Comparison of ENCODE assay signal across 15 cellular contexts in genomic region chr12:105100998-105101397, GRCh38. TPM values are rescaled to one million over a fixed set of nuclear protein-coding genes. Genes with fewer than 3 reads are reported as not detected.
DNase-seq lines count a peak whose midpoint lies in the region; ATAC-seq lines count a peak whose summit lies in the region.
"Had no signal": no experiment of that assay in that cellular context is flagged by ENCODE, and none has a peak within 500 bp of the region (broad histone marks: within the 10 kb centered on the region; RNA-seq: fewer than 3 reads in every experiment).

No MANE protein-coding gene starts in this region.

- H3K9ac ChIP-seq in adipocyte (ENCODE audit: low read length) (peak overlapping the region; percentile 65), mesenchymal stem cell (ENCODE audit: low read length) (peak overlapping the region; percentile 79)

- peak overlapping the region; percentile 62 for H3K4me3 ChIP-seq in adipocyte (ENCODE audit: low read length)
- H3K4me3 ChIP-seq in mesenchymal stem cell (ENCODE audit: insufficient read depth in 1 of 2, low read depth in 1 of 2, low read length in 2 of 2), result peak overlapping the region in 1 of 2 experiments; percentile 31
- H3K4me3 ChIP-seq: heart left ventricle had no signal

- H3K27me3 ChIP-seq in adipocyte (replicated peaks; ENCODE audit: control insufficient read depth, insufficient read depth, low read length), result no peaks in the 10 kb centered on the region
- H3K27me3 ChIP-seq in mesenchymal stem cell (ENCODE audit: control insufficient read depth in 1 of 2, insufficient read depth in 1 of 2, low read length in 2 of 2), result no peaks in the 10 kb centered on the region
- H3K27me3 ChIP-seq: heart left ventricle had no signal

- H3K18ac ChIP-seq in mesenchymal stem cell (ENCODE audit: low read depth in 1 of 2, low read length in 2 of 2), result no peak overlapping the region

- no peak overlapping the region for H3K27ac ChIP-seq in mesenchymal stem cell (ENCODE audit: low read length, poor library complexity, severe bottlenecking)
- H3K27ac ChIP-seq: heart left ventricle had no signal

- H3K4me2 ChIP-seq in mesenchymal stem cell (ENCODE audit: low read length, poor library complexity, severe bottlenecking), result no peak overlapping the region

- H3K4ac ChIP-seq in mesenchymal stem cell (ENCODE audit: low read depth in 1 of 2, low read length in 2 of 2), result no peak overlapping the region

- H3K36me3 ChIP-seq in adipocyte (ENCODE audit: control insufficient read depth, insufficient read depth, low read length, severe bottlenecking) (no peaks in the 10 kb centered on the region), mesenchymal stem cell (ENCODE audit: control insufficient read depth in 1 of 2, insufficient read depth in 2 of 2, low read depth in 1 of 2, low read length in 2 of 2) (no peaks in the 10 kb centered on the region)
- H3K36me3 ChIP-seq: heart left ventricle had no signal

- DNase-seq in COLO829 (ENCODE audit: low spot score) (peak; percentile 30), LHCN-M2 (ENCODE audit: low read depth) (peak; percentile 46), adipocyte (ENCODE audit: low read depth) (peak; percentile 76), mesenchymal stem cell (peak; percentile 40), SIG-M5 treated with dmso at 0.1 percent for 504 hours (lab: John Stamatoyannopoulos, UW; ENCODE audit: unreplicated experiment) (no peak), kidney glomerular epithelial cell (lab: John Stamatoyannopoulos, UW) (no peak)
- DNase-seq in stimulated activated naive CD4-positive, alpha-beta T cell (lab: John Stamatoyannopoulos, UW), result no peak
- DNase-seq: activated CD8-positive, alpha-beta T cell treated with anti-CD3 and anti-CD28 coated beads, Interleukin-2, amount 10 ng/mL, durations not matched to agents 7 days and 5 days; activated naive CD4-positive, alpha-beta T cell treated with anti-CD3 and anti-CD28 coated beads, Interleukin-2, amount 50 U/mL, for 16 hours; heart left ventricle; NCI-H1694; posterior cingulate gyrus; stimulated activated CD4-positive, alpha-beta T cell treated with anti-CD3 and anti-CD28 coated beads, Interleukin-2, amount 100 ng/mL, for 48 hours; T-helper 2 cell had no signal

- H3K14ac ChIP-seq in mesenchymal stem cell (ENCODE audit: low read length in 2 of 2), result no peak overlapping the region

- no peak for ATAC-seq in HG02763 (IDR thresholded peaks at IDR 0.05; ENCODE audit: unreplicated experiment)
- ATAC-seq: activated CD8-positive, alpha-beta T cell treated with anti-CD3 and anti-CD28 coated beads, Interleukin-2, amount 10 ng/mL, durations not matched to agents 7 days and 5 days had no signal

- no peak overlapping the region for H4K91ac ChIP-seq in mesenchymal stem cell (ENCODE audit: low read length)

- no peak overlapping the region for H2BK15ac ChIP-seq in mesenchymal stem cell (ENCODE audit: low read depth, poor library complexity, severe bottlenecking)

- H3K23ac ChIP-seq in mesenchymal stem cell (ENCODE audit: low read length in 2 of 2), result no peak overlapping the region

- H2AK5ac ChIP-seq in mesenchymal stem cell (ENCODE audit: low read length, severe bottlenecking), result no peak overlapping the region

- no peak overlapping the region for H2BK12ac ChIP-seq in mesenchymal stem cell (ENCODE audit: low read length in 2 of 2)

- H3K79me1 ChIP-seq in mesenchymal stem cell (replicated peaks; ENCODE audit: low read length, poor library complexity, severe bottlenecking), result no peaks in the 10 kb centered on the region

- no peak overlapping the region for H2BK5ac ChIP-seq in mesenchymal stem cell (ENCODE audit: low read depth, low read length, poor library complexity, severe bottlenecking)

- no peak overlapping the region for H2AFZ ChIP-seq in mesenchymal stem cell (ENCODE audit: low read depth, low read length)

- H2BK120ac ChIP-seq in mesenchymal stem cell (ENCODE audit: low read depth, low read length), result no peak overlapping the region

- peaks cover 11% of the 10 kb centered on the region for H3K4me1 ChIP-seq in adipocyte (ENCODE audit: control insufficient read depth, insufficient read depth, low read length)
- peaks cover 2% of the 10 kb centered on the region for H3K4me1 ChIP-seq in mesenchymal stem cell (ENCODE audit: control insufficient read depth, insufficient read depth, low read depth, low read length)
- H3K4me1 ChIP-seq: heart left ventricle had no signal

- no peaks in the 10 kb centered on the region for H3K9me3 ChIP-seq in adipocyte (ENCODE audit: control insufficient read depth, low read length)
- H3K9me3 ChIP-seq in mesenchymal stem cell (ENCODE audit: control insufficient read depth, low read length), result no peaks in the 10 kb centered on the region

- no peak overlapping the region for H4K8ac ChIP-seq in mesenchymal stem cell (ENCODE audit: low read length)

RNA-seq across cellular contexts. Expression of gene WASHC4, which starts 6.5 kb away (rescaled TPM):
- total RNA-seq in LHCN-M2 (2014; rRNA removed), result 64.3 and 83.5 TPM in 2 replicates
- polyA plus RNA-seq in LHCN-M2 (2012), result 10.3 TPM
- polyA plus RNA-seq in mesenchymal stem cell (2013, experiment 1 of 2), result 58.2 TPM
- polyA plus RNA-seq in mesenchymal stem cell (2013, experiment 2 of 2), result 52.4 TPM

RNA-seq across cellular contexts. Expression of gene ALDH1L2, which starts 16.7 kb away (rescaled TPM):
- total RNA-seq in LHCN-M2 (2014; rRNA removed), result 7.5 and 14.9 TPM in 2 replicates
- 4.2 TPM for polyA plus RNA-seq in LHCN-M2 (2012)
- 37.3 TPM for polyA plus RNA-seq in mesenchymal stem cell (2013, experiment 1 of 2)
- polyA plus RNA-seq in mesenchymal stem cell (2013, experiment 2 of 2), result 36.7 TPM

Comparison
In these comparisons a context has a peak if more than half of its experiments do, and no peak if none do; other contexts are left out.
1. DNase-seq: peak in COLO829 (single experiment), LHCN-M2 (single experiment), adipocyte (single experiment) and mesenchymal stem cell (single experiment); none in SIG-M5 treated with dmso at 0.1 percent for 504 hours (single experiment), kidney glomerular epithelial cell (single experiment) and stimulated activated naive CD4-positive, alpha-beta T cell (0 of 6).